ENCODE assay signal across 10 cellular contexts in genomic region chr15:91694829-91695205, GRCh38.
A peak's percentile ranks its signal among the peaks of the same experiment; 100 is the strongest.
DNase-seq lines count a peak whose midpoint lies in the region; ATAC-seq and TF ChIP-seq lines count a peak whose summit lies in the region.
"Had no signal": no experiment of that assay in that cellular context is flagged by ENCODE, and none has a peak within 500 bp of the region (broad histone marks: within the 10 kb centered on the region; RNA-seq: fewer than 3 reads in every experiment).

No MANE protein-coding gene starts in this region.

- no peak for TF ChIP-seq RAD21 in HCT116 (IDR thresholded peaks at IDR 0.05; ENCODE audit: low read depth)

- no peaks in the 10 kb centered on the region for H3K9me3 ChIP-seq in HCT116 (ENCODE audit: control insufficient read depth in 1 of 2, insufficient read depth in 1 of 2, low read depth in 1 of 2, low read length in 2 of 2)
- no peaks in the 10 kb centered on the region for H3K9me3 ChIP-seq in subcutaneous abdominal adipose tissue (ENCODE audit: control insufficient read depth in 5 of 5, low read length in 5 of 5)

- no peaks in the 10 kb centered on the region for H3K79me2 ChIP-seq in HCT116 (ENCODE audit: insufficient read depth, low read length)

- H3K9me2 ChIP-seq in HCT116 (ENCODE audit: insufficient read depth), result no peaks in the 10 kb centered on the region

- no peak overlapping the region for H3K4me2 ChIP-seq in HCT116 (ENCODE audit: low read length)
- H3K4me2 ChIP-seq: KMS-11 had no signal

- H3K27ac Mint-ChIP-seq in MCF 10A (ENCODE audit: low read depth, unreplicated experiment), result peak overlapping the region; percentile 94
- H3K27ac Mint-ChIP-seq in activated CD4-positive, alpha-beta memory T cell treated with anti-CD3 and anti-CD28 coated beads for 36 hours, result no peak overlapping the region

- H3K36me3 ChIP-seq in HCT116 (ENCODE audit: control insufficient read depth in 1 of 2, insufficient read depth in 2 of 2, low read length in 2 of 2) (no peaks in the 10 kb centered on the region), subcutaneous abdominal adipose tissue (ENCODE audit: control insufficient read depth in 5 of 5, insufficient read depth in 5 of 5, low read length in 5 of 5) (no peaks in the 10 kb centered on the region)

- RAD21 ChIA-PET in HCT116 (lab: Charles Lee; ENCODE audit: low non-redundant PET in 1 of 2, low total read pairs in 2 of 2, uncharacterized antibody in 2 of 2, unreplicated experiment in 2 of 2), result no interaction called here

- no peak for TF ChIP-seq POLR2A in HCT116 (IDR thresholded peaks at IDR 0.05; ENCODE audit: borderline replicate concordance, extremely low read depth, insufficient read depth, insufficient read length)

- H3K27me3 Mint-ChIP-seq in MCF 10A (ENCODE audit: insufficient read depth, unreplicated experiment), result no peaks in the 10 kb centered on the region
- peaks cover 1% of the 10 kb centered on the region for H3K27me3 Mint-ChIP-seq in activated CD4-positive, alpha-beta memory T cell treated with anti-CD3 and anti-CD28 coated beads for 36 hours

- no peaks in the 10 kb centered on the region for H3K4me1 ChIP-seq in HCT116 (ENCODE audit: control insufficient read depth in 1 of 2, insufficient read depth in 2 of 2, low read length in 2 of 2)
- H3K4me1 ChIP-seq in subcutaneous abdominal adipose tissue (ENCODE audit: control insufficient read depth in 5 of 5, insufficient read depth in 5 of 5, low read length in 5 of 5), result peaks cover 0 to 14% (median 6%) of the 10 kb centered on the region in 5 donors

- H4K20me1 ChIP-seq in HCT116 (ENCODE audit: insufficient read depth), result 0 out of 2 replicates have a peak, but pooled peaks cover 3% of the 10 kb centered on the region

- intact Hi-C loops in HCT116 (cut with micrococcal nuclease) (no loop called here), MCF 10A (cut with micrococcal nuclease) (no loop called here), left colon (cut with DNase I, micrococcal nuclease) (loop anchor here in 1 of 2 donors (5.0 to 10.0 kb wide), 2 partner anchors 150 to 387 kb away; no protein-coding TSS in a partner anchor)
- intact Hi-C loops in activated CD4-positive, alpha-beta memory T cell treated with anti-CD3 and anti-CD28 coated beads for 36 hours (cut with micrococcal nuclease), result no loop called here

- peak overlapping the region; percentile 71 for H3K4me3 Mint-ChIP-seq in MCF 10A (ENCODE audit: unreplicated experiment)
- no peak overlapping the region for H3K4me3 Mint-ChIP-seq in activated CD4-positive, alpha-beta memory T cell treated with anti-CD3 and anti-CD28 coated beads for 36 hours

- ATAC-seq in HCT116 (no peak), left colon (peak; percentile 99), HG02938 (IDR thresholded peaks at IDR 0.05; ENCODE audit: unreplicated experiment) (no peak)

- no peaks in the 10 kb centered on the region for H3K9me3 Mint-ChIP-seq in MCF 10A (ENCODE audit: unreplicated experiment)
- no peaks in the 10 kb centered on the region for H3K9me3 Mint-ChIP-seq in activated CD4-positive, alpha-beta memory T cell treated with anti-CD3 and anti-CD28 coated beads for 36 hours

- POLR2A ChIA-PET in HCT116 (lab: Charles Lee), result no interaction called here
- POLR2A ChIA-PET in MCF 10A (lab: Yijun Ruan, JAX), result interaction anchor here (1.1 to 2.0 kb wide), 4 partner anchors 11 to 134 kb away, joined by 3 to 6 read pairs (median 4); no protein-coding TSS in a partner anchor
- POLR2A ChIA-PET in activated CD4-positive, alpha-beta memory T cell treated with anti-CD3 and anti-CD28 coated beads for 36 hours (lab: Charles Lee), result no interaction called here

- BruUV-seq in HCT116 (replicated peaks; lab: Mats Ljungman, UMichigan) (no TSS peak), MCF 10A (replicated peaks; lab: Mats Ljungman, UMichigan) (no TSS peak)

- H3K9ac ChIP-seq in HCT116 (ENCODE audit: low read length) (no peak overlapping the region), subcutaneous abdominal adipose tissue (ENCODE audit: low read length in 5 of 5) (peak overlapping the region in 4 of 5 donors; percentile 53 to 85 (median 76))
- H3K9ac ChIP-seq: KMS-11 had no signal

- DNase-seq in HCT116 (ENCODE audit: low read depth, low spot score) (no peak), MCF 10A (ENCODE audit: unreplicated experiment) (peak; percentile 78), left colon (peak; percentile 57 to 64), DMS53 (lab: John Stamatoyannopoulos, UW) (no peak), NCI-H1417 (lab: John Stamatoyannopoulos, UW) (no peak)
- no peak for DNase-seq in activated CD4-positive, alpha-beta memory T cell treated with anti-CD3 and anti-CD28 coated beads for 36 hours
- DNase-seq: H7 had no signal

- no peaks in the 10 kb centered on the region for H3K36me3 Mint-ChIP-seq in MCF 10A (ENCODE audit: insufficient read depth, unreplicated experiment)
- H3K36me3 Mint-ChIP-seq in activated CD4-positive, alpha-beta memory T cell treated with anti-CD3 and anti-CD28 coated beads for 36 hours, result no peaks in the 10 kb centered on the region

- H3K4me3 ChIP-seq in HCT116 (replicated peaks in 1 of 2; ENCODE audit: low read depth in 1 of 2, low read length in 2 of 2) (no peak overlapping the region), subcutaneous abdominal adipose tissue (ENCODE audit: low read depth in 1 of 5, low read length in 5 of 5) (peak overlapping the region; percentile 6 to 78 (median 46))

- CTCF ChIA-PET in HCT116 (lab: Charles Lee) (interaction anchor here (1.2 to 1.6 kb wide), 2 partner anchors 11 to 12 kb away, joined by 4 to 7 read pairs; no protein-coding TSS in a partner anchor), MCF 10A (lab: Yijun Ruan, JAX) (interaction anchor here (0.6 to 4.5 kb wide), 4 partner anchors 11 to 524 kb away, joined by 3 to 46 read pairs (median 4); no protein-coding TSS in a partner anchor)
- CTCF ChIA-PET in activated CD4-positive, alpha-beta memory T cell treated with anti-CD3 and anti-CD28 coated beads for 36 hours (lab: Charles Lee), result interaction anchor here (2.9 to 3.1 kb wide), 1 partner anchor 12 kb away, joined by 18 to 20 read pairs; no protein-coding TSS in a partner anchor

- H3K27me3 ChIP-seq in HCT116 (ENCODE audit: insufficient read depth, low read length) (no peaks in the 10 kb centered on the region; the same call in 1 of the 2 replicates), subcutaneous abdominal adipose tissue (ENCODE audit: control insufficient read depth in 5 of 5, insufficient read depth in 4 of 5, low read length in 5 of 5) (no peaks in the 10 kb centered on the region)

- TF ChIP-seq CTCF in HCT116 (IDR thresholded peaks at IDR 0.05 in 2 of 3, conservative IDR thresholded peaks at IDR 0.05 in 1 of 3; ENCODE audit: borderline replicate concordance in 1 of 3, insufficient read depth in 1 of 3, low read depth in 2 of 3, low read length in 2 of 3) (no peak), MCF 10A (IDR thresholded peaks at IDR 0.05; ENCODE audit: unreplicated experiment) (no peak)

- no peak overlapping the region for H2AFZ ChIP-seq in HCT116 (ENCODE audit: low read depth, low read length, poor library complexity, severe bottlenecking)

- H3K4me1 Mint-ChIP-seq in MCF 10A (ENCODE audit: insufficient read depth, unreplicated experiment), result peaks cover 10% of the 10 kb centered on the region
- H3K4me1 Mint-ChIP-seq in activated CD4-positive, alpha-beta memory T cell treated with anti-CD3 and anti-CD28 coated beads for 36 hours (ENCODE audit: low read depth), result no peaks in the 10 kb centered on the region

- H3K27ac ChIP-seq in HCT116 (ENCODE audit: low read depth, low read length) (no peak overlapping the region), subcutaneous abdominal adipose tissue (ENCODE audit: low read depth, low read length) (peak overlapping the region; percentile 99)
- H3K27ac ChIP-seq: KMS-11 had no signal

TF ChIP-seq in HCT116, 20 proteins besides CTCF, POLR2A, EP300 and RAD21:
- TF ChIP-seq SP1 (IDR thresholded peaks at IDR 0.05; ENCODE audit: low read depth) (no peak), CEBPB (IDR thresholded peaks at IDR 0.05; ENCODE audit: low read depth) (peak; percentile 52)
TF ChIP-seq in HCT116: peak in this region for 1.

Comparison
In these comparisons a context has a peak if more than half of its experiments do, and no peak if none do; other contexts are left out.
1. DNase-seq: peak in MCF 10A (single experiment) and left colon (2 of 2); none in HCT116 (single experiment), activated CD4-positive, alpha-beta memory T cell treated with anti-CD3 and anti-CD28 coated beads for 36 hours (single experiment), DMS53 (single experiment) and NCI-H1417 (0 of 3).
2. H3K4me3 ChIP-seq: peak in subcutaneous abdominal adipose tissue (5 of 5); none in HCT116 (0 of 2).